19 cellular contexts compared by ENCODE assay signal in the genomic region with DNA sequence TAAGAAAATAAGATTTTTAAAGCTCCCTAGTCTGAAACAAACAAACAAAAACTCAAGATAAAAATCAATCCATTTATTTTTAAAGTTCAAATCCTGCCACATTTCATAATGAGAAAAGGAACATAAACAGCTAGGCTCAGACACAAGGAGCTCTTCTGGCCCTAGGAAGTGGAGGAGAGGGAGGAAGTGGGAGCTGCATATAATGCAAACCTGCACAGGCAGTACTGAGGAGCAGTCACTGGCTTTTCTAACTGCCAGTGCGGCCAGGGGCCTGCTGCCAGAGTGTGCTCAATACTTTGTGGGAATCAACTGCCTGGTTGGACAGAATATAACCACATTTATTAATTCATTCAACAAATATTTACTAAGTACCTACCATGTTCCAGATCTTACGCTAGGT.
"Had no signal": no experiment of that assay in that cellular context is flagged by ENCODE, and none has a peak within 500 bp of the region (broad histone marks: within the 10 kb centered on the region; RNA-seq: fewer than 3 reads in every experiment).

No MANE protein-coding gene starts in this region.

- FAIRE-seq: kidney had no signal

- H3K9me3 Mint-ChIP-seq: activated naive CD4-positive, alpha-beta T cell treated with anti-CD3 and anti-CD28 coated beads, Interleukin-2, amount 50 U/mL, for 24 hours; central memory CD8-positive, alpha-beta T cell; nephron progenitor cell; stimulated activated memory B cell treated with anti-CD40 and anti-IgM and Interleukin-4, amounts not matched to agents 10 μg/mL and 1 μg/mL and 100 μg/mL, for 72 hours had no signal

- H3K27ac Mint-ChIP-seq: activated naive CD4-positive, alpha-beta T cell treated with anti-CD3 and anti-CD28 coated beads, Interleukin-2, amount 50 U/mL, for 24 hours; nephron progenitor cell; stimulated activated memory B cell treated with anti-CD40 and anti-IgM and Interleukin-4, amounts not matched to agents 10 μg/mL and 1 μg/mL and 100 μg/mL, for 72 hours had no signal

- ATAC-seq: left lobe of liver; sciatic nerve; stimulated activated memory B cell treated with anti-CD40 and anti-IgM and Interleukin-4, amounts not matched to agents 10 μg/mL and 1 μg/mL and 100 μg/mL, for 72 hours had no signal

- H3K4me3 Mint-ChIP-seq: activated naive CD4-positive, alpha-beta T cell treated with anti-CD3 and anti-CD28 coated beads, Interleukin-2, amount 50 U/mL, for 24 hours; central memory CD8-positive, alpha-beta T cell; nephron progenitor cell; stimulated activated memory B cell treated with anti-CD40 and anti-IgM and Interleukin-4, amounts not matched to agents 10 μg/mL and 1 μg/mL and 100 μg/mL, for 72 hours had no signal

- H3K9me3 ChIP-seq: ascending aorta, colonic mucosa, spleen, thoracic aorta, upper lobe of left lung had no signal

- DNase-seq: activated CD4-positive, alpha-beta T cell treated with anti-CD3 and anti-CD28 coated beads, Interleukin-2, amount 50 U/mL, for 48 hours; activated gamma-delta T cell; colonic mucosa; erythroblast; foreskin melanocyte; head of caudate nucleus; kidney; midbrain; nephron progenitor cell; spleen; stimulated activated CD4-positive, alpha-beta T cell treated with anti-CD3 and anti-CD28 coated beads, Interleukin-4, amount 100 ng/mL, for 4 hours; upper lobe of left lung had no signal

- H3K36me3 Mint-ChIP-seq: activated naive CD4-positive, alpha-beta T cell treated with anti-CD3 and anti-CD28 coated beads, Interleukin-2, amount 50 U/mL, for 24 hours; stimulated activated memory B cell treated with anti-CD40 and anti-IgM and Interleukin-4, amounts not matched to agents 10 μg/mL and 1 μg/mL and 100 μg/mL, for 72 hours had no signal

- H3K4me1 Mint-ChIP-seq: activated naive CD4-positive, alpha-beta T cell treated with anti-CD3 and anti-CD28 coated beads, Interleukin-2, amount 50 U/mL, for 24 hours; central memory CD8-positive, alpha-beta T cell; nephron progenitor cell; stimulated activated memory B cell treated with anti-CD40 and anti-IgM and Interleukin-4, amounts not matched to agents 10 μg/mL and 1 μg/mL and 100 μg/mL, for 72 hours had no signal

- H3K27me3 ChIP-seq: ascending aorta, colonic mucosa, spleen, upper lobe of left lung had no signal

- H3K27me3 Mint-ChIP-seq: central memory CD8-positive, alpha-beta T cell; stimulated activated memory B cell treated with anti-CD40 and anti-IgM and Interleukin-4, amounts not matched to agents 10 μg/mL and 1 μg/mL and 100 μg/mL, for 72 hours had no signal

- H3K4me3 ChIP-seq: ascending aorta, colonic mucosa, spleen, thoracic aorta, upper lobe of left lung had no signal

- H3K27ac ChIP-seq: colonic mucosa had no signal

- H3K4me1 ChIP-seq: colonic mucosa had no signal

- H3K36me3 ChIP-seq: ascending aorta, colonic mucosa, spleen, thoracic aorta, upper lobe of left lung had no signal
